ENCODE assay signal across 17 cellular contexts in the genomic region with DNA sequence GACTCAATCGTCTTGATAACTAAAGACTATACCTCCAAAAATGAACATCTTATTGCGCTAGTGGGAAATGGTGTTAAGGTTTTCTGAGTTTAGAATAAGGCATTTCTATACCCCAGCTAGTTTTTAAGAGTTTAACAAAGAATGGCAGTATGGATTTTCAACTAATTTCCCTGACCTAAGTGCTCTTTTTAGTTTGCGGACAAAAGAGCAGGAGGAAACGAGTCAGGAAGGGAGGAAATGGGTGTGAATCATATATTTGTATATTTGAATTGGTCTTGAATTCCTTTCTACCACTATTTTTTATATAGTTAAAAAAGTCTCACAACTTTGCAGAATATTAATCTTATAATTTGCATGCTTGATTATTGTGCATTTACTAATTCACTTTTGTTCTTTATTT.
"Had no signal": no experiment of that assay in that cellular context is flagged by ENCODE, and none has a peak within 500 bp of the region (broad histone marks: within the 10 kb centered on the region; RNA-seq: fewer than 3 reads in every experiment).

No MANE protein-coding gene starts in this region.

- ATAC-seq: left ventricle myocardium superior had no signal

- H3K27ac ChIP-seq: right atrium auricular region, tibial artery had no signal

- H3K36me3 ChIP-seq: right atrium auricular region, tibial artery had no signal

- H3K4me3 ChIP-seq: right atrium auricular region, tibial artery had no signal

- DNase-seq: activated CD4-positive, alpha-beta T cell treated with anti-CD3 and anti-CD28 coated beads, Interleukin-2, amount 10 ng/mL, durations not matched to agents 7 days and 5 days; activated CD8-positive, alpha-beta memory T cell treated with anti-CD3 and anti-CD28 coated beads, Interleukin-2, amount 50 U/mL, for 48 hours; activated naive CD8-positive, alpha-beta T cell treated with anti-CD3 and anti-CD28 coated beads for 36 hours; amygdala; cortex of kidney; effector memory CD4-positive, alpha-beta T cell; erythroblast; glutamatergic neuron; hypothalamus; kidney glomerular epithelial cell; left ventricle myocardium superior; mesenchymal stem cell; nucleus accumbens; stimulated activated CD4-positive, alpha-beta T cell treated with anti-CD3 and anti-CD28 coated beads, Interleukin-4, amount 100 ng/mL, for 24 hours; stimulated activated naive CD4-positive, alpha-beta T cell; tibial artery had no signal

- H3K27me3 ChIP-seq: right atrium auricular region, tibial artery had no signal

- H3K9me3 ChIP-seq: right atrium auricular region had no signal

- H3K4me1 ChIP-seq: tibial artery had no signal
